ENCODE assay signal across 31 cellular contexts in the genomic region with DNA sequence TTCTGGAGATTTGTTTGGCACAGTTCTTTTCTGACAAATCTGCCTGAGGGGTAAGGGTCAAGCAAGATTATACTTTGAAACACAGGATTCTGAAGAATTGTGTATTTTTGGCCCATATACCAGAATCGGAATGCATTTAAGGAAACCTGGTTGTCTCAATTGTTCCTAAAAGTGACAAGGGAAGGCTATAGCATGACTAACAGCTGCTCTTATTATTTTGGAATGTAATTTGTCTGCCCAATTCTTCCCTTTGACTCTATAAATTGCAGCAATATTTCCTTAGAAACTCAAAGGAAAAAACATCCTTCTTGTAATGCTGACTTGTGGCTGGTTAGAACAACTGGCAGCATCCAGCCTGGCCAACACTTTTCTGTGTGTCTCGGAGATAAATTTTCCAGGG. TPM values are rescaled to one million over a fixed set of nuclear protein-coding genes. Genes with fewer than 3 reads are reported as not detected.
DNase-seq lines count a peak whose midpoint lies in the region; ATAC-seq and TF ChIP-seq lines count a peak whose summit lies in the region.
"Had no signal": no experiment of that assay in that cellular context is flagged by ENCODE, and none has a peak within 500 bp of the region (broad histone marks: within the 10 kb centered on the region; RNA-seq: fewer than 3 reads in every experiment).

No MANE protein-coding gene starts in this region.

- H3K36me3 Mint-ChIP-seq in chondrocyte (ENCODE audit: low read depth): peaks cover 2% of the 10 kb centered on the region
- H3K36me3 Mint-ChIP-seq in activated T-helper 2 cell treated with anti-CD3 and anti-CD28 coated beads, Interferon-gamma antibody, Interleukin-2, Interleukin-4, amounts not matched to agents 10 μg/mL and 5 μg/mL and 100 μg/mL, durations not matched to agents 14 hours and 24 hours and 36 hours (ENCODE audit: low read depth): no peaks in the 10 kb centered on the region
- H3K36me3 Mint-ChIP-seq: CD8-positive, alpha-beta T cell; stimulated activated memory B cell treated with anti-CD40 and anti-IgM and Interleukin-4, amounts not matched to agents 10 μg/mL and 1 μg/mL and 100 μg/mL, for 72 hours had no signal

- no peak overlapping the region for H3K4me3 ChIP-seq in ACC112 (ENCODE audit: low read depth, low read length)
- no peak overlapping the region for H3K4me3 ChIP-seq in neural cell (ENCODE audit: low read length)
- H3K4me3 ChIP-seq: adrenal gland, PC-9, prostate gland, sigmoid colon, upper lobe of left lung had no signal

- H3K27ac ChIP-seq in ACC112 (ENCODE audit: low read depth, low read length): no peak overlapping the region
- H3K27ac ChIP-seq in neural cell (ENCODE audit: low read length): peak overlapping the region; percentile 13
- H3K27ac ChIP-seq: 22Rv1, adrenal gland, epithelial cell of prostate, neutrophil, PC-9, prostate gland, sigmoid colon, upper lobe of left lung had no signal

- DNase-seq in HCEC 1CT: peak; percentile 29
- DNase-seq in chondrocyte (ENCODE audit: low spot score): no peak
- DNase-seq in activated T-helper 2 cell treated with anti-CD3 and anti-CD28 coated beads, Interferon-gamma antibody, Interleukin-2, Interleukin-4, amounts not matched to agents 10 μg/mL and 5 μg/mL and 100 μg/mL, durations not matched to agents 14 hours and 24 hours and 36 hours (ENCODE audit: low spot score): no peak
- DNase-seq in amniotic stem cell (lab: John Stamatoyannopoulos, UW): no peak
- no peak for DNase-seq in NCI-H82 (lab: John Stamatoyannopoulos, UW)
- DNase-seq in sciatic nerve (ENCODE audit: low spot score): no peak
- DNase-seq: activated CD4-positive, alpha-beta T cell treated with anti-CD3 and anti-CD28 coated beads, Interleukin-2, amount 50 U/mL, for 48 hours; activated CD4-positive, CD25-positive, alpha-beta regulatory T cell treated with anti-CD3 and anti-CD28 coated beads, Interleukin-2, amount 50 U/mL, for 72 hours; activated T-cell treated with anti-CD3 and anti-CD28 coated beads, Interleukin-2, amount 50 U/mL, for 48 hours; adrenal gland; AML-193; CD8-positive, alpha-beta T cell; effector CD4-positive, alpha-beta T cell; Kasumi-1; NCI-H146; NCI-H345; NCI-H69; PC-9; sigmoid colon; stimulated activated CD4-positive, alpha-beta T cell treated with anti-CD3 and anti-CD28 coated beads, Interleukin-15, amount 100 ng/mL, for 24 hours; T-helper 2 cell; upper lobe of left lung had no signal

- H3K4me1 Mint-ChIP-seq in chondrocyte (ENCODE audit: low read depth): peaks cover 70% of the 10 kb centered on the region
- no peaks in the 10 kb centered on the region for H3K4me1 Mint-ChIP-seq in activated T-helper 2 cell treated with anti-CD3 and anti-CD28 coated beads, Interferon-gamma antibody, Interleukin-2, Interleukin-4, amounts not matched to agents 10 μg/mL and 5 μg/mL and 100 μg/mL, durations not matched to agents 14 hours and 24 hours and 36 hours (ENCODE audit: low read depth)
- H3K4me1 Mint-ChIP-seq: stimulated activated memory B cell treated with anti-CD40 and anti-IgM and Interleukin-4, amounts not matched to agents 10 μg/mL and 1 μg/mL and 100 μg/mL, for 72 hours had no signal

- H3K79me2 ChIP-seq in ACC112 (ENCODE audit: control insufficient read depth, insufficient read depth, low read length, unreplicated experiment): no peaks in the 10 kb centered on the region
- H3K79me2 ChIP-seq in neural cell (replicated peaks; ENCODE audit: insufficient read depth, low read length): no peaks in the 10 kb centered on the region

- no peaks in the 10 kb centered on the region for H3K9me2 ChIP-seq in neural cell (ENCODE audit: insufficient read depth, low read length)

- no peak overlapping the region for H3K4me2 ChIP-seq in neural cell (ENCODE audit: low read length)
- H3K4me2 ChIP-seq: PC-9 had no signal

- H3K9me3 ChIP-seq in neural cell (ENCODE audit: low read length): no peaks in the 10 kb centered on the region
- H3K9me3 ChIP-seq: adrenal gland, neutrophil, prostate gland, sigmoid colon, upper lobe of left lung had no signal

- H3K27me3 Mint-ChIP-seq in chondrocyte (ENCODE audit: low read depth): no peaks in the 10 kb centered on the region
- H3K27me3 Mint-ChIP-seq in activated T-helper 2 cell treated with anti-CD3 and anti-CD28 coated beads, Interferon-gamma antibody, Interleukin-2, Interleukin-4, amounts not matched to agents 10 μg/mL and 5 μg/mL and 100 μg/mL, durations not matched to agents 14 hours and 24 hours and 36 hours (ENCODE audit: low read depth): peaks cover 1% of the 10 kb centered on the region

- H3K36me3 ChIP-seq in ACC112 (ENCODE audit: insufficient read depth, low read length) (no peaks in the 10 kb centered on the region), neural cell (ENCODE audit: insufficient read depth, low read length) (no peaks in the 10 kb centered on the region)
- H3K36me3 ChIP-seq: adrenal gland, neutrophil, prostate gland, sigmoid colon, upper lobe of left lung had no signal

- no peaks in the 10 kb centered on the region for H4K20me1 ChIP-seq in neural cell (ENCODE audit: insufficient read depth)

- no peak for TF ChIP-seq RAD21 in neural cell (conservative IDR thresholded peaks at IDR 0.05)

- TF ChIP-seq EP300 in neural cell (conservative IDR thresholded peaks at IDR 0.05; ENCODE audit: poor library complexity, severe bottlenecking): no peak

- H3K27ac Mint-ChIP-seq in chondrocyte (ENCODE audit: unreplicated experiment): peak overlapping the region; percentile 84
- H3K27ac Mint-ChIP-seq in activated T-helper 2 cell treated with anti-CD3 and anti-CD28 coated beads, Interferon-gamma antibody, Interleukin-2, Interleukin-4, amounts not matched to agents 10 μg/mL and 5 μg/mL and 100 μg/mL, durations not matched to agents 14 hours and 24 hours and 36 hours: no peak overlapping the region
- H3K27ac Mint-ChIP-seq: CD8-positive, alpha-beta T cell; stimulated activated memory B cell treated with anti-CD40 and anti-IgM and Interleukin-4, amounts not matched to agents 10 μg/mL and 1 μg/mL and 100 μg/mL, for 72 hours had no signal

- no peak for ATAC-seq in sciatic nerve
- ATAC-seq: CD8-positive, alpha-beta T cell; HepG2; Right ventricle myocardium inferior; stimulated activated memory B cell treated with anti-CD40 and anti-IgM and Interleukin-4, amounts not matched to agents 10 μg/mL and 1 μg/mL and 100 μg/mL, for 72 hours had no signal

- H3K4me1 ChIP-seq in ACC112 (ENCODE audit: control insufficient read depth, insufficient read depth, low read length, unreplicated experiment): peaks cover 22% of the 10 kb centered on the region
- H3K4me1 ChIP-seq: prostate gland, sigmoid colon, upper lobe of left lung had no signal

- H3K9ac ChIP-seq in neural cell (ENCODE audit: low read length): no peak overlapping the region

- H3K27me3 ChIP-seq in ACC112 (ENCODE audit: insufficient read depth, low read length) (no peaks in the 10 kb centered on the region), neural cell (ENCODE audit: insufficient read depth, low read depth, low read length) (no peaks in the 10 kb centered on the region)
- H3K27me3 ChIP-seq: adrenal gland, neutrophil, sigmoid colon, upper lobe of left lung had no signal

- H2AFZ ChIP-seq in ACC112 (ENCODE audit: low read length, unreplicated experiment) (peak overlapping the region; percentile 17), neural cell (ENCODE audit: low read depth, low read length) (no peak overlapping the region)
- H2AFZ ChIP-seq: PC-9 had no signal

- TF ChIP-seq CTCF in chondrocyte (IDR thresholded peaks at IDR 0.05) (no peak), neural cell (IDR thresholded peaks at IDR 0.05; ENCODE audit: poor library complexity, severe bottlenecking) (no peak)

- peaks cover 3% of the 10 kb centered on the region for H3K9me3 Mint-ChIP-seq in chondrocyte (ENCODE audit: low read depth)
- H3K9me3 Mint-ChIP-seq in activated T-helper 2 cell treated with anti-CD3 and anti-CD28 coated beads, Interferon-gamma antibody, Interleukin-2, Interleukin-4, amounts not matched to agents 10 μg/mL and 5 μg/mL and 100 μg/mL, durations not matched to agents 14 hours and 24 hours and 36 hours: no peaks in the 10 kb centered on the region
- H3K9me3 Mint-ChIP-seq: CD8-positive, alpha-beta T cell had no signal

- no peak overlapping the region for H3K4me3 Mint-ChIP-seq in chondrocyte (ENCODE audit: unreplicated experiment)
- H3K4me3 Mint-ChIP-seq in activated T-helper 2 cell treated with anti-CD3 and anti-CD28 coated beads, Interferon-gamma antibody, Interleukin-2, Interleukin-4, amounts not matched to agents 10 μg/mL and 5 μg/mL and 100 μg/mL, durations not matched to agents 14 hours and 24 hours and 36 hours (ENCODE audit: low read depth): no peak overlapping the region
- H3K4me3 Mint-ChIP-seq: CD8-positive, alpha-beta T cell; stimulated activated memory B cell treated with anti-CD40 and anti-IgM and Interleukin-4, amounts not matched to agents 10 μg/mL and 1 μg/mL and 100 μg/mL, for 72 hours had no signal

- intact Hi-C loops in activated T-helper 2 cell treated with anti-CD3 and anti-CD28 coated beads, Interferon-gamma antibody, Interleukin-2, Interleukin-4, amounts not matched to agents 10 μg/mL and 5 μg/mL and 100 μg/mL, durations not matched to agents 14 hours and 24 hours and 36 hours (cut with micrococcal nuclease): no loop called here
- intact Hi-C loops in sciatic nerve (cut with DNase I): no loop called here

- H3F3A ChIP-seq in neural cell (ENCODE audit: insufficient read depth, low read length, poor library complexity, severe bottlenecking): no peaks in the 10 kb centered on the region

TF ChIP-seq in neural cell, 6 proteins besides CTCF, POLR2A, EP300 and RAD21 (continues in another document):
- no peak for TF ChIP-seq EZH2 (IDR thresholded peaks at IDR 0.05; ENCODE audit: borderline replicate concordance, insufficient read depth, low read length, poor library complexity, severe bottlenecking)

RNA-seq across cellular contexts. Expression of a gene that starts 15.8 kb away (rescaled TPM):
- total RNA-seq in chondrocyte: 4.6 to 6.1 TPM (median 5.4 TPM) in 3 replicates
- polyA plus RNA-seq in neural cell: 3.2 and 5.2 TPM in 2 replicates
- 8.5 and 10.2 TPM in 2 replicates for polyA minus RNA-seq in neural cell
- total RNA-seq in activated T-helper 2 cell treated with anti-CD3 and anti-CD28 coated beads, Interferon-gamma antibody, Interleukin-2, Interleukin-4, amounts not matched to agents 10 μg/mL and 5 μg/mL and 100 μg/mL, durations not matched to agents 14 hours and 24 hours and 36 hours: 0.05 TPM in 1 of 2 replicates, not detected in the other
- 36.2 TPM for total RNA-seq in sciatic nerve
- total RNA-seq: HepG2, PC-9 had no signal
- polyA plus RNA-seq: HepG2 had no signal
